In genomic region chr22:46617250-46618103, GRCh38 we compare ENCODE assay signal across 17 cellular contexts. TPM values are rescaled to one million over a fixed set of nuclear protein-coding genes. Genes with fewer than 3 reads are reported as not detected.
DNase-seq lines count a peak whose midpoint lies in the region; ATAC-seq and TF ChIP-seq lines count a peak whose summit lies in the region.
"Had no signal": no experiment of that assay in that cellular context is flagged by ENCODE, and none has a peak within 500 bp of the region (broad histone marks: within the 10 kb centered on the region; RNA-seq: fewer than 3 reads in every experiment).

No MANE protein-coding gene starts in this region.

- TF ChIP-seq CTCF in HL-60 (IDR thresholded peaks at IDR 0.05; ENCODE audit: insufficient read depth, low read length) (no peak), omental fat pad (IDR thresholded peaks at IDR 0.05) (no peak)

- H3K4me3 ChIP-seq in HL-60 (replicated peaks; ENCODE audit: insufficient read depth, low read length) = no peak overlapping the region
- no peak overlapping the region for H3K4me3 ChIP-seq in esophagus (ENCODE audit: low read depth in 1 of 2, low read length in 2 of 2)

- peaks cover 0 to 2% of the 10 kb centered on the region in 2 donors for H3K36me3 ChIP-seq in esophagus (ENCODE audit: control insufficient read depth in 2 of 2, insufficient read depth in 2 of 2, low read length in 1 of 2)

- peak; percentile 21 for ATAC-seq in omental fat pad (ENCODE audit: low FRiP score)
- no peak for ATAC-seq in stimulated activated naive CD8-positive, alpha-beta T cell treated with anti-CD3 and anti-CD28 coated beads, Interleukin-15, Interleukin-2, amounts not matched to agents 100 U/mL and 50 U/mL, for 24 hours
- ATAC-seq: activated CD8-positive, alpha-beta T cell treated with anti-CD3 and anti-CD28 coated beads for 36 hours; PC-3 had no signal

- H3K9me3 ChIP-seq in esophagus (ENCODE audit: control insufficient read depth in 2 of 2, insufficient read depth in 1 of 2, low read depth in 1 of 2, low read length in 1 of 2) = no peaks in the 10 kb centered on the region

- peak; percentile 62 for DNase-seq in AG20443 (ENCODE audit: low spot score)
- DNase-seq in HL-60 (ENCODE audit: low read depth in 1 of 2, low spot score in 1 of 2) = peak; percentile 51 to 69
- no peak for DNase-seq in omental fat pad (ENCODE audit: low spot score)
- DNase-seq in NCI-H146 treated with DMSO at 0.1 percent for 48 hours (lab: John Stamatoyannopoulos, UW; ENCODE audit: unreplicated experiment) = no peak
- no peak for DNase-seq in ecto neural progenitor cell (ENCODE audit: low spot score)
- DNase-seq in stimulated activated naive CD8-positive, alpha-beta T cell treated with anti-CD3 and anti-CD28 coated beads, Interleukin-15, Interleukin-2, amounts not matched to agents 100 U/mL and 50 U/mL, for 24 hours = no peak
- no peak for DNase-seq in dedifferentiated amniotic fluid mesenchymal stem cell (ENCODE audit: extremely low spot score)
- DNase-seq: activated CD8-positive, alpha-beta T cell treated with anti-CD3 and anti-CD28 coated beads for 36 hours; C1 segment of cervical spinal cord; DMS53; glutamatergic neuron; NCI-H2029; NCI-H526 treated with DMSO at 0.1 percent for 48 hours; PC-3; substantia nigra had no signal

- peaks cover 4 to 38% of the 10 kb centered on the region in 2 donors for H3K4me1 ChIP-seq in esophagus (ENCODE audit: control insufficient read depth in 2 of 2, insufficient read depth in 2 of 2, low read length in 1 of 2)

- H3K27ac ChIP-seq in HL-60 (replicated peaks) = peak overlapping the region; percentile 99
- peak overlapping the region; percentile 37 to 57 for H3K27ac ChIP-seq in esophagus (ENCODE audit: low read depth in 2 of 2, low read length in 1 of 2)
- H3K27ac ChIP-seq: epithelial cell of prostate had no signal

- 66 to 74% methylated on average over 20 of the region's 20 CpGs for WGBS in esophagus, 2 donors

- H3K27me3 ChIP-seq in HL-60 (ENCODE audit: insufficient read depth, poor library complexity, severe bottlenecking) (no peaks in the 10 kb centered on the region), esophagus (ENCODE audit: control insufficient read depth in 1 of 2, insufficient read depth in 2 of 2, low read length in 2 of 2) (no peaks in the 10 kb centered on the region)

RNA-seq across cellular contexts. Expression of gene GRAMD4, which starts 2.7 kb away (rescaled TPM):
- polyA plus RNA-seq in esophagus = 10 to 100 TPM; 15.6 to 18.0 TPM
- total RNA-seq in omental fat pad = 10 to 100 TPM; 19.1 to 25.4 (median 19.5) TPM

Comparison
In these comparisons a context has a peak if more than half of its experiments do, and no peak if none do; other contexts are left out.
1. DNase-seq: peak in AG20443 (single experiment) and HL-60 (2 of 2); none in omental fat pad (single experiment), NCI-H146 treated with DMSO at 0.1 percent for 48 hours (single experiment), ecto neural progenitor cell (single experiment), stimulated activated naive CD8-positive, alpha-beta T cell treated with anti-CD3 and anti-CD28 coated beads, Interleukin-15, Interleukin-2, amounts not matched to agents 100 U/mL and 50 U/mL, for 24 hours (single experiment) and dedifferentiated amniotic fluid mesenchymal stem cell (single experiment).